In genomic region chr1:25022361-25023189, GRCh38 we compare ENCODE assay signal across 8 cellular contexts.
DNase-seq lines count a peak whose midpoint lies in the region; ATAC-seq and TF ChIP-seq lines count a peak whose summit lies in the region.

No MANE protein-coding gene starts in this region.

- TF ChIP-seq CTCF in WI38 (IDR thresholded peaks at IDR 0.05; ENCODE audit: low read depth, low read length), result no peak
- TF ChIP-seq CTCF in MCF 10A (IDR thresholded peaks at IDR 0.05; ENCODE audit: unreplicated experiment), result no peak

- H3K27ac Mint-ChIP-seq in IgD-negative memory B cell (peak overlapping the region; percentile 95 to 97 (median 97)), MCF 10A (ENCODE audit: low read depth, unreplicated experiment) (no peak overlapping the region)

- H3K4me1 Mint-ChIP-seq in IgD-negative memory B cell (peaks cover 32 to 41% (median 35%) of the 10 kb centered on the region in 3 donors), MCF 10A (ENCODE audit: insufficient read depth, unreplicated experiment) (peaks cover 7% of the 10 kb centered on the region)

- peak overlapping the region; percentile 38 for H3K4me3 ChIP-seq in WI38 (ENCODE audit: low read depth, low read length)

- BruUV-seq in MCF 10A (replicated peaks; lab: Mats Ljungman, UMichigan), result no TSS peak

- H3K36me3 Mint-ChIP-seq in IgD-negative memory B cell, result no peaks in the 10 kb centered on the region
- peaks cover 10% of the 10 kb centered on the region for H3K36me3 Mint-ChIP-seq in MCF 10A (ENCODE audit: insufficient read depth, unreplicated experiment)

- H3K9me3 Mint-ChIP-seq in IgD-negative memory B cell (no peaks in the 10 kb centered on the region), MCF 10A (ENCODE audit: unreplicated experiment) (no peaks in the 10 kb centered on the region)

- intact Hi-C loops in MCF 10A (cut with micrococcal nuclease), result no loop called here

- H3K27me3 Mint-ChIP-seq in IgD-negative memory B cell (no peaks in the 10 kb centered on the region), MCF 10A (ENCODE audit: insufficient read depth, unreplicated experiment) (no peaks in the 10 kb centered on the region)

- POLR2A ChIA-PET in MCF 10A (lab: Yijun Ruan, JAX), result no interaction called here

- DNase-seq in EH (ENCODE audit: low read depth) (peak; percentile 100), MCF 10A (ENCODE audit: unreplicated experiment) (peak; percentile 96), left kidney (ENCODE audit: low read depth, low spot score) (peak; percentile 46), GOT3 (lab: John Stamatoyannopoulos, UW) (no peak)
- peak; percentile 81 to 83 for DNase-seq in stimulated activated CD4-positive, alpha-beta T cell treated with anti-CD3 and anti-CD28 coated beads, Interleukin-4, amount 100 ng/mL, for 48 hours (ENCODE audit: low read depth in 2 of 2)

- H3K4me3 Mint-ChIP-seq in IgD-negative memory B cell (peak overlapping the region; percentile 44 to 87 (median 79)), MCF 10A (ENCODE audit: unreplicated experiment) (no peak overlapping the region)

- CTCF ChIA-PET in MCF 10A (lab: Yijun Ruan, JAX), result interaction anchor here (0.7 kb wide), 1 partner anchor 14 kb away, joined by 3 read pairs; no protein-coding TSS in a partner anchor

- peak; percentile 75 for ATAC-seq in GM21526 (IDR thresholded peaks at IDR 0.05; ENCODE audit: low FRiP score, unreplicated experiment)
